Comparison of ENCODE assay signal across 34 cellular contexts in genomic region chr17:14407541-14407940, GRCh38.
"Had no signal": no experiment of that assay in that cellular context is flagged by ENCODE, and none has a peak within 500 bp of the region (broad histone marks: within the 10 kb centered on the region; RNA-seq: fewer than 3 reads in every experiment).

No MANE protein-coding gene starts in this region.

- H3K4me2 ChIP-seq: KMS-11 had no signal

- H3K27ac ChIP-seq: KMS-11 had no signal

- H3K27me3 ChIP-seq: MG63 had no signal

- H3K4me3 ChIP-seq: MG63 had no signal

- H3K9ac ChIP-seq: KMS-11 had no signal

- DNase-seq: Karpas-422, Kasumi-1, MG63, MM.1S, MV-4-11, NCI-H1048, NCI-H1092, NCI-H1092 treated with DMSO at 0.1 percent for 48 hours, NCI-H1417, NCI-H1417 treated with DMSO at 0.1 percent for 48 hours, NCI-H1436, NCI-H1436 treated with DMSO at 0.1 percent for 48 hours, NCI-H146, NCI-H1694, NCI-H1694 treated with DMSO at 0.1 percent for 48 hours, NCI-H187, NCI-H187 treated with DMSO at 0.1 percent for 48 hours, NCI-H1930, NCI-H2029, NCI-H2029 treated with DMSO at 0.1 percent for 48 hours, NCI-H2081, NCI-H2081 treated with DMSO at 0.1 percent for 48 hours, NCI-H2107, NCI-H2171, NCI-H2171 treated with DMSO at 0.1 percent for 48 hours, NCI-H2227 treated with DMSO at 0.1 percent for 48 hours, NCI-H226, NCI-H345, NCI-H446, NCI-H446 treated with DMSO at 0.1 percent for 48 hours, NCI-H510A, NCI-H510A treated with DMSO at 0.1 percent for 48 hours, NCI-H524 had no signal

- H3K36me3 ChIP-seq: MG63 had no signal

- H3K9me3 ChIP-seq: MG63 had no signal
